In genomic region chr18:48841381-48842258, GRCh38 we compare ENCODE assay signal across 8 cellular contexts.
A peak's percentile ranks its signal among the peaks of the same experiment; 100 is the strongest.
DNase-seq lines count a peak whose midpoint lies in the region; ATAC-seq and TF ChIP-seq lines count a peak whose summit lies in the region.

No MANE protein-coding gene starts in this region.

- peaks cover 38% of the 10 kb centered on the region for H3K4me1 ChIP-seq in GM23248 (ENCODE audit: insufficient read depth)
- H3K4me1 ChIP-seq in psoas muscle: peaks cover 35% of the 10 kb centered on the region

- no peaks in the 10 kb centered on the region for H3K9me2 ChIP-seq in GM23248 (ENCODE audit: insufficient read depth)

- H4K20me1 ChIP-seq in GM23248 (ENCODE audit: insufficient read depth): no peaks in the 10 kb centered on the region

- no peak overlapping the region for H2AFZ ChIP-seq in GM23248

- TF ChIP-seq CTCF in foreskin fibroblast (IDR thresholded peaks at IDR 0.05; ENCODE audit: low read depth, low read length) (no peak), psoas muscle (IDR thresholded peaks at IDR 0.05) (no peak)

- WGBS in GM23248 (ENCODE audit: low coverage in 1 of 2, low lambda C conversion rate in 2 of 2, missing lambda C conversion rate in 2 of 2), 2 experiments: 76 to 78% methylated on average over 25 to 31 of the region's 31 CpGs
- WGBS in psoas muscle, 3 donors: 71 to 77% (median 77%) methylated on average over 30 to 31 of the region's 31 CpGs

- in situ Hi-C loops in GM23248 (cut with MboI): no loop called here

- intact Hi-C loops in psoas muscle (cut with DNase I): no loop called here

- H3K27ac ChIP-seq in GM23248 (peak overlapping the region; percentile 43), psoas muscle (peak overlapping the region; percentile 58)

- H3K36me3 ChIP-seq in GM23248 (ENCODE audit: low read depth): no peaks in the 10 kb centered on the region
- no peaks in the 10 kb centered on the region for H3K36me3 ChIP-seq in psoas muscle (ENCODE audit: insufficient read depth in 1 of 2, low read depth in 1 of 2)

- DNase-seq in GM23248 (peak; percentile 77), UCSD-AML1 (lab: John Stamatoyannopoulos, UW; ENCODE audit: unreplicated experiment) (peak; percentile 43), foreskin fibroblast (peak; percentile 81 to 86), psoas muscle (peak; percentile 53 to 74), A172 (ENCODE audit: low spot score) (no peak)
- DNase-seq in stimulated activated CD8-positive, alpha-beta memory T cell treated with anti-CD3 and anti-CD28 coated beads, Interleukin-4, amount 100 ng/mL, for 48 hours: no peak

- no peak overlapping the region for H3K9ac ChIP-seq in GM23248

- H3K4me2 ChIP-seq in GM23248 (ENCODE audit: unreplicated experiment): no peak overlapping the region

- ATAC-seq in psoas muscle: peak in 3 of 4 donors; percentile 39 to 66 (median 58)
- no peak for ATAC-seq in HG03196 (IDR thresholded peaks at IDR 0.05; ENCODE audit: unreplicated experiment)
- no peak for ATAC-seq in HG02588 (IDR thresholded peaks at IDR 0.05; ENCODE audit: unreplicated experiment)

- H3K27me3 ChIP-seq in GM23248 (replicated peaks; ENCODE audit: insufficient read depth) (no peaks in the 10 kb centered on the region), psoas muscle (ENCODE audit: insufficient read depth in 3 of 3, low read length in 2 of 3) (no peaks in the 10 kb centered on the region)

- H3K4me3 ChIP-seq in GM23248: no peak overlapping the region
- H3K4me3 ChIP-seq in foreskin fibroblast (ENCODE audit: low read depth in 1 of 2, low read length in 2 of 2): no peak overlapping the region
- no peak overlapping the region for H3K4me3 ChIP-seq in psoas muscle

- peaks cover 25% of the 10 kb centered on the region for H3F3A ChIP-seq in GM23248 (ENCODE audit: insufficient read depth)

- H3K9me3 ChIP-seq in GM23248 (ENCODE audit: low read depth) (no peaks in the 10 kb centered on the region), psoas muscle (no peaks in the 10 kb centered on the region)

- 0 out of 2 replicates have a peak, but pooled peaks cover 5% of the 10 kb centered on the region for H3K79me2 ChIP-seq in GM23248 (ENCODE audit: insufficient read depth)

Comparison
In these comparisons a context has a peak if more than half of its experiments do, and no peak if none do; other contexts are left out.
1. DNase-seq: peak in GM23248 (single experiment), UCSD-AML1 (single experiment), foreskin fibroblast (2 of 2) and psoas muscle (2 of 2); none in A172 (single experiment) and stimulated activated CD8-positive, alpha-beta memory T cell treated with anti-CD3 and anti-CD28 coated beads, Interleukin-4, amount 100 ng/mL, for 48 hours (single experiment).
2. ATAC-seq: peak in psoas muscle (3 of 4); none in HG03196 (single experiment) and HG02588 (single experiment).